26 cellular contexts compared by ENCODE assay signal in the genomic region with DNA sequence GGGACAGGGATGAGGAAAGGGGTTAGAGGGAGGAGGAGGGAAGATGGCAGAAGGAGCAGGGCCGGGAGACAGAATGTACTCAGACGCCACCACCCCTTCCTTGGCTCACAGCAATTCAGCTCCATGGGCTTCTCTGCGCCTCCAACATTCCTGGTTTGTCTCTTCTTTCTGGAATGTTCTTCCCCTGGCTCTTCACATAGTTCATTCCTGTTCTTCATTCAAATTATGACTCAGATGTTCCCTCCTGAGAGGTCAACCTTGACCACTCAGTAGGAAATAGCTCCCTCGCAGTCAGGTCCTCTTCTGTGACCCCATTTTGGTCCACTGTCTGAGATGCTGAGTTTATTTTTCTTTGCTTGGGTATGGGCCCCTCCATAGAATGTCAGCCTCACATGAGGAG.
"Had no signal": no experiment of that assay in that cellular context is flagged by ENCODE, and none has a peak within 500 bp of the region (broad histone marks: within the 10 kb centered on the region; RNA-seq: fewer than 3 reads in every experiment).

No MANE protein-coding gene starts in this region.

- ATAC-seq: activated CD8-positive, alpha-beta T cell treated with anti-CD3 and anti-CD28 coated beads for 36 hours; activated T-cell treated with anti-CD3 and anti-CD28 coated beads, Interleukin-2, amount 50 U/mL, for 4 hours; activated T-helper 17 cell treated with anti-CD3 and anti-CD28 coated beads, Interleukin-2, amount 50 U/mL, for 72 hours; gastroesophageal sphincter; heart left ventricle; mucosa of descending colon; natural killer cell treated with Interleukin-12 subunit alpha and Interleukin-12 subunit beta and Interleukin-15 and Interleukin-18, amount 100 ng/mL, for 72 hours; right lobe of liver; stimulated activated naive CD8-positive, alpha-beta T cell treated with anti-CD3 and anti-CD28 coated beads, Interleukin-15, Interleukin-2, amounts not matched to agents 100 U/mL and 50 U/mL, for 24 hours; T-helper 17 cell had no signal

- DNase-seq: activated B cell treated with CpG ODN at 0.5 μM for 24 hours; activated CD4-positive, alpha-beta T cell treated with anti-CD3 and anti-CD28 coated beads, Interleukin-2, amount 50 U/mL, for 1 hour; activated CD8-positive, alpha-beta T cell treated with anti-CD3 and anti-CD28 coated beads for 36 hours; activated gamma-delta T cell treated with Interleukin-2 at 50 U/mL for 16 hours; activated naive CD4-positive, alpha-beta T cell treated with anti-CD3 and anti-CD28 coated beads, Interleukin-2, amount 50 U/mL, for 16 hours; activated T-cell treated with anti-CD3 and anti-CD28 coated beads, Interleukin-2, amount 50 U/mL, for 4 hours; amniotic stem cell; dorsolateral prefrontal cortex; effector memory CD4-positive, alpha-beta T cell; heart left ventricle; hypothalamus; immature natural killer cell; kidney; lower lobe of right lung; mesenchymal stem cell; mucosa of descending colon; posterior cingulate gyrus; right lobe of liver; stimulated activated CD4-positive, alpha-beta T cell treated with anti-CD3 and anti-CD28 coated beads, Interleukin-2, amount 100 ng/mL, for 48 hours; stimulated activated naive CD8-positive, alpha-beta T cell treated with anti-CD3 and anti-CD28 coated beads, Interleukin-15, Interleukin-2, amounts not matched to agents 100 U/mL and 50 U/mL, for 24 hours; T-helper 17 cell; uterus had no signal

- H3K4me1 Mint-ChIP-seq: activated B cell treated with CpG ODN at 0.5 μM for 24 hours; activated T-helper 17 cell treated with anti-CD3 and anti-CD28 coated beads, Interleukin-2, amount 50 U/mL, for 72 hours; immature natural killer cell; T-helper 17 cell had no signal

- H3K27ac Mint-ChIP-seq: activated B cell treated with CpG ODN at 0.5 μM for 24 hours; activated CD8-positive, alpha-beta T cell treated with anti-CD3 and anti-CD28 coated beads for 36 hours; activated T-helper 17 cell treated with anti-CD3 and anti-CD28 coated beads, Interleukin-2, amount 50 U/mL, for 72 hours; immature natural killer cell; natural killer cell treated with Interleukin-12 subunit alpha and Interleukin-12 subunit beta and Interleukin-15 and Interleukin-18, amount 100 ng/mL, for 72 hours; T-helper 17 cell; type B pancreatic cell had no signal

- H3K4me3 Mint-ChIP-seq: activated B cell treated with CpG ODN at 0.5 μM for 24 hours; activated CD8-positive, alpha-beta T cell treated with anti-CD3 and anti-CD28 coated beads for 36 hours; activated T-cell treated with anti-CD3 and anti-CD28 coated beads, Interleukin-2, amount 50 U/mL, for 4 hours; activated T-helper 17 cell treated with anti-CD3 and anti-CD28 coated beads, Interleukin-2, amount 50 U/mL, for 72 hours; immature natural killer cell; natural killer cell treated with Interleukin-12 subunit alpha and Interleukin-12 subunit beta and Interleukin-15 and Interleukin-18, amount 100 ng/mL, for 72 hours; T-helper 17 cell; type B pancreatic cell had no signal

- H3K9me3 Mint-ChIP-seq: activated B cell treated with CpG ODN at 0.5 μM for 24 hours; activated CD8-positive, alpha-beta T cell treated with anti-CD3 and anti-CD28 coated beads for 36 hours; activated T-cell treated with anti-CD3 and anti-CD28 coated beads, Interleukin-2, amount 50 U/mL, for 4 hours; activated T-helper 17 cell treated with anti-CD3 and anti-CD28 coated beads, Interleukin-2, amount 50 U/mL, for 72 hours; natural killer cell treated with Interleukin-12 subunit alpha and Interleukin-12 subunit beta and Interleukin-15 and Interleukin-18, amount 100 ng/mL, for 72 hours; type B pancreatic cell had no signal

- H3K36me3 Mint-ChIP-seq: immature natural killer cell; natural killer cell treated with Interleukin-12 subunit alpha and Interleukin-12 subunit beta and Interleukin-15 and Interleukin-18, amount 100 ng/mL, for 72 hours; type B pancreatic cell had no signal
